ENCODE assay signal across 25 cellular contexts in genomic region chr1:72936942-72937341, GRCh38.
"Had no signal": no experiment of that assay in that cellular context is flagged by ENCODE, and none has a peak within 500 bp of the region (broad histone marks: within the 10 kb centered on the region; RNA-seq: fewer than 3 reads in every experiment).

No MANE protein-coding gene starts in this region.

- FAIRE-seq: kidney had no signal

- H3K9ac ChIP-seq: neural progenitor cell had no signal

- DNase-seq: dorsolateral prefrontal cortex; effector CD4-positive, alpha-beta T cell; gastrocnemius medialis; head of caudate nucleus; kidney; mucosa of descending colon; naive B cell; nucleus accumbens; sigmoid colon; stimulated activated CD4-positive, alpha-beta T cell treated with anti-CD3 and anti-CD28 coated beads, Interleukin-2, amount 100 ng/mL, for 24 hours; stimulated activated CD4-positive, alpha-beta T cell treated with anti-CD3 and anti-CD28 coated beads, Interleukin-4, amount 100 ng/mL, for 24 hours; stimulated activated naive CD4-positive, alpha-beta T cell treated with Interleukin-2 at 50 U/mL for 16 hours; stomach; thyroid gland; trophoblast cell had no signal

- H3K9me3 ChIP-seq: gastrocnemius medialis, mucosa of descending colon, prostate gland, right atrium auricular region, sigmoid colon, stomach, thyroid gland, vagina had no signal

- ATAC-seq: esophagus mucosa; gastrocnemius medialis; left lobe of liver; mucosa of descending colon; natural killer cell treated with Interleukin-12 subunit alpha and Interleukin-12 subunit beta and Interleukin-15 and Interleukin-18, amount 100 ng/mL, for 72 hours; stimulated activated effector memory CD8-positive, alpha-beta T cell treated with anti-CD3 and anti-CD28 coated beads, Interleukin-12 subunit alpha, Interleukin-12 subunit beta, amount 100 ng/mL, for 72 hours had no signal

- H3K27ac ChIP-seq: dorsolateral prefrontal cortex, epithelial cell of prostate, gastrocnemius medialis, neural progenitor cell, prostate gland, right atrium auricular region, sigmoid colon, stomach, thyroid gland, vagina had no signal

- H3K36me3 ChIP-seq: gastrocnemius medialis, prostate gland, right atrium auricular region, sigmoid colon, stomach, thyroid gland, vagina had no signal

- H3K4me3 ChIP-seq: dorsolateral prefrontal cortex, gastrocnemius medialis, lung, mucosa of descending colon, neural progenitor cell, prostate gland, right atrium auricular region, sigmoid colon, stomach, thyroid gland, vagina had no signal
